8 cellular contexts compared by ENCODE assay signal in genomic region chr5:159208508-159209437, GRCh38. TPM values are rescaled to one million over a fixed set of nuclear protein-coding genes. Genes with fewer than 3 reads are reported as not detected.
A peak's percentile ranks its signal among the peaks of the same experiment; 100 is the strongest.
DNase-seq lines count a peak whose midpoint lies in the region; ATAC-seq, FAIRE-seq and TF ChIP-seq lines count a peak whose summit lies in the region.

No MANE protein-coding gene starts in this region.

- peak overlapping the region; percentile 78 for H3K4me2 ChIP-seq in BLaER1
- H3K4me2 ChIP-seq in HepG2 (ENCODE audit: low read depth, low read length): peak overlapping the region; percentile 79

- TF ChIP-seq CTCF in HepG2 (CRISPR knock-in tag; IDR thresholded peaks at IDR 0.05): no peak

- H3K27ac ChIP-seq in BLaER1: peak overlapping the region; percentile 93
- H3K27ac ChIP-seq in HepG2 (ENCODE audit: extremely low read length, insufficient read depth, low read length): peak overlapping the region; percentile 83

- H3K79me2 ChIP-seq in HepG2 (ENCODE audit: insufficient read depth, low read length): peaks cover 52% of the 10 kb centered on the region

- no peaks in the 10 kb centered on the region for H3K27me3 Mint-ChIP-seq in dendritic cell treated with granulocyte-macrophage colony-stimulating factor and Interleukin-4, amounts not matched to agents 40 ng/mL and 50 ng/mL, for 4 days

- TF ChIP-seq RAD21 in HepG2 (CRISPR knock-in tag; IDR thresholded peaks at IDR 0.05): no peak

- H3K9me3 Mint-ChIP-seq in dendritic cell treated with granulocyte-macrophage colony-stimulating factor and Interleukin-4, amounts not matched to agents 40 ng/mL and 50 ng/mL, for 4 days: no peaks in the 10 kb centered on the region

- DNase-seq in T-helper 9 cell (peak; percentile 8), HepG2 (ENCODE audit: low spot score) (peak; percentile 9), epidermal melanocyte (ENCODE audit: insufficient read length, low spot score) (no peak)
- peak in 2 of 3 experiments; percentile 13 to 19 for DNase-seq in stimulated activated CD4-positive, alpha-beta T cell treated with anti-CD3 and anti-CD28 coated beads, TNF-alpha, amount 100 ng/mL, for 4 hours (ENCODE audit: low read depth in 3 of 3)

- H3K36me3 Mint-ChIP-seq in dendritic cell treated with granulocyte-macrophage colony-stimulating factor and Interleukin-4, amounts not matched to agents 40 ng/mL and 50 ng/mL, for 4 days (ENCODE audit: low read depth): peaks cover 33% of the 10 kb centered on the region

- H3K36me3 ChIP-seq in BLaER1: no peaks in the 10 kb centered on the region; the same call in 1 of the 2 replicates
- H3K36me3 ChIP-seq in HepG2 (replicated peaks in 1 of 2; ENCODE audit: control insufficient read depth in 1 of 2, insufficient read depth in 2 of 2, low read length in 2 of 2): no peaks in the 10 kb centered on the region

- CTCF ChIA-PET in HepG2 (lab: Yijun Ruan, JAX; ENCODE audit: low intra/inter-chr PET ratio, low total read pairs): no interaction called here

- peak overlapping the region; percentile 100 for H3K27ac Mint-ChIP-seq in dendritic cell treated with granulocyte-macrophage colony-stimulating factor and Interleukin-4, amounts not matched to agents 40 ng/mL and 50 ng/mL, for 4 days

- POLR2A ChIA-PET in HepG2 (lab: Yijun Ruan, JAX): interaction anchor here (1.1 to 1.7 kb wide), 5 partner anchors 11 to 94 kb away, joined by 3 to 7 read pairs (median 4); no protein-coding TSS in a partner anchor

- peak overlapping the region; percentile 85 for H3K4me3 ChIP-seq in BLaER1
- peak overlapping the region; percentile 88 to 94 (median 93) for H3K4me3 ChIP-seq in HepG2 (replicated peaks in 1 of 3; ENCODE audit: insufficient read depth in 1 of 3, low read depth in 2 of 3, low read length in 3 of 3)

- TF ChIP-seq EP300 in HepG2 (IDR thresholded peaks at IDR 0.05; ENCODE audit: low read depth in 2 of 2, low read length in 2 of 2): no peak
- TF ChIP-seq EP300 in HepG2 (CRISPR knock-in tag; IDR thresholded peaks at IDR 0.05; ENCODE audit: borderline replicate concordance): no peak

- H3K9ac ChIP-seq in BLaER1 (peak overlapping the region; percentile 93), HepG2 (ENCODE audit: insufficient read depth, low read depth, low read length) (peak overlapping the region; percentile 85)

- in situ Hi-C loops in HepG2 (cut with HindIII; ENCODE audit: extremely low pct_ligation_motif_present, low pct_unique_long_range_greater_than_20kb): no loop called here

- intact Hi-C loops in dendritic cell treated with granulocyte-macrophage colony-stimulating factor and Interleukin-4, amounts not matched to agents 40 ng/mL and 50 ng/mL, for 4 days (cut with micrococcal nuclease): loop anchor here (2.0 kb wide), 1 partner anchor 30 kb away; no protein-coding TSS in a partner anchor
- intact Hi-C loops in HepG2 (cut with micrococcal nuclease; ENCODE audit: unreplicated experiment): loop anchor here (1.0 to 5.0 kb wide), 4 partner anchors 26 to 1194 kb away; partner anchors contain the start of genes FAM200C and UBLCP1

- BruUV-seq in HepG2 (replicated peaks; lab: Mats Ljungman, UMichigan): no TSS peak

- H3K4me3 Mint-ChIP-seq in dendritic cell treated with granulocyte-macrophage colony-stimulating factor and Interleukin-4, amounts not matched to agents 40 ng/mL and 50 ng/mL, for 4 days: peak overlapping the region; percentile 99

- H4K20me1 ChIP-seq in BLaER1 (peaks cover 33% of the 10 kb centered on the region), HepG2 (ENCODE audit: insufficient read depth, low read length) (peaks cover 4% of the 10 kb centered on the region; the same call in 1 of the 2 replicates)

- peak; percentile 21 for ATAC-seq in GM19035 (IDR thresholded peaks at IDR 0.05; ENCODE audit: unreplicated experiment)
- ATAC-seq in HG03342 (IDR thresholded peaks at IDR 0.05; ENCODE audit: unreplicated experiment): peak; percentile 15
- peak; percentile 44 for ATAC-seq in HepG2

- peaks cover 76% of the 10 kb centered on the region for H3K4me1 Mint-ChIP-seq in dendritic cell treated with granulocyte-macrophage colony-stimulating factor and Interleukin-4, amounts not matched to agents 40 ng/mL and 50 ng/mL, for 4 days (ENCODE audit: low read depth)

- no peak overlapping the region for H2AFZ ChIP-seq in HepG2 (ENCODE audit: low read length)

- H3K27me3 ChIP-seq in BLaER1: no peaks in the 10 kb centered on the region
- H3K27me3 ChIP-seq in HepG2 (ENCODE audit: control insufficient read depth in 1 of 2, insufficient read depth in 2 of 2, low read length in 2 of 2): no peaks in the 10 kb centered on the region; a peak in 1 of 5 replicates

- H3K9me3 ChIP-seq in BLaER1 (no peaks in the 10 kb centered on the region), HepG2 (ENCODE audit: low read length) (no peaks in the 10 kb centered on the region)

- TF ChIP-seq POLR2A in HepG2 (IDR thresholded peaks at IDR 0.05; ENCODE audit: insufficient read depth in 1 of 2, low read depth in 2 of 2, low read length in 2 of 2): no peak

- H3K4me1 ChIP-seq in BLaER1 (peaks cover 59% of the 10 kb centered on the region), HepG2 (ENCODE audit: insufficient read depth, low read length) (peaks cover 44% of the 10 kb centered on the region)

- WGBS in HepG2 (ENCODE audit: low lambda C conversion rate): 1% methylated on average over 36 of the region's 65 CpGs

- no peak for FAIRE-seq in HepG2 (lab: Jason Lieb, UNC)

TF ChIP-seq in HepG2, 621 proteins besides CTCF, POLR2A, EP300 and RAD21 (continues in another document):
- peak; percentile 74 for TF ChIP-seq HNRNPK (IDR thresholded peaks at IDR 0.05; ENCODE audit: low read depth, low read length, poor library complexity, severe bottlenecking)
- TF ChIP-seq ZNF563 (CRISPR knock-in tag; IDR thresholded peaks at IDR 0.05): 0 out of 2 replicates have a peak, but pooled peaks have one; percentile 1
- TF ChIP-seq NR1H2 (CRISPR knock-in tag; IDR thresholded peaks at IDR 0.05; ENCODE audit: borderline replicate concordance, low read depth): no peak
- TF ChIP-seq ZNF225 (CRISPR knock-in tag; IDR thresholded peaks at IDR 0.05): 0 out of 2 replicates have a peak, but pooled peaks have one; percentile 2
- TF ChIP-seq NR2F1 (CRISPR knock-in tag; IDR thresholded peaks at IDR 0.05): no peak
- no peak for TF ChIP-seq SSRP1 (CRISPR knock-in tag; IDR thresholded peaks at IDR 0.05)
- TF ChIP-seq, protein P1, sequence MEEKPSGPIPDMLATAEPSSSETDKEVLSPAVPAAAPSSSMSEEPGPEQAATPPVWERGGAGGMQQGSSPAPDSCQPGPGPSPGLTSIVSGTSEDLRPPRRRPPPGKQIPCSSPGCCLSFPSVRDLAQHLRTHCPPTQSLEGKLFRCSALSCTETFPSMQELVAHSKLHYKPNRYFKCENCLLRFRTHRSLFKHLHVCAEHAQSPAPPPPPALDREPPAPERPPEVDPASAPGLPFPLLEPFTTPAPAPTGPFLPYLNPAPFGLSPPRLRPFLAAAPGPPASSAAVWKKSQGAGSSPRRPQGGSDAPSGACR (CRISPR knock-in tag; IDR thresholded peaks at IDR 0.05): no peak

RNA-seq across cellular contexts. Expression of gene RNF145, which starts 0.6 kb away (rescaled TPM):
- 17.5 and 24.6 TPM in 2 replicates for total RNA-seq in HepG2 (2016; rRNA removed; fragmentation: Illumina TruSeq; extraction: Trizol)
- total RNA-seq in HepG2 (2016; cell fraction: cytosol; rRNA removed; fragmentation: Illumina TruSeq; extraction: Trizol; ENCODE audit: low read depth): 8.6 and 11.6 TPM in 2 replicates
- total RNA-seq in HepG2 (2016; cell fraction: insoluble cytoplasmic fraction; rRNA removed; fragmentation: Illumina TruSeq; extraction: Trizol): 16.8 and 25.9 TPM in 2 replicates
- total RNA-seq in HepG2 (2016; cell fraction: membrane; rRNA removed; fragmentation: Illumina TruSeq; extraction: Trizol): 22.1 and 23.1 TPM in 2 replicates
- 26.1 and 27.7 TPM in 2 replicates for total RNA-seq in HepG2 (2016; cell fraction: nucleus; rRNA removed; fragmentation: Illumina TruSeq; extraction: Trizol)
- 21.8 and 24.6 TPM in 2 replicates for polyA plus RNA-seq in HepG2 (2011; rRNA removed)
- 7.3 and 15.5 TPM in 2 replicates for polyA plus RNA-seq in HepG2 (2011; cell fraction: cytosol; rRNA removed)
- 19.7 and 20.4 TPM in 2 replicates for polyA plus RNA-seq in HepG2 (2011; cell fraction: nucleus; rRNA removed)
- polyA plus RNA-seq in HepG2 (2012): 22.5 and 23.9 TPM in 2 replicates
- 23.7 and 24.5 TPM in 2 replicates for polyA plus RNA-seq in HepG2 (2016; cell fraction: cytosol; fragmentation: Illumina TruSeq; extraction: Trizol; ENCODE audit: low read depth)
- polyA plus RNA-seq in HepG2 (2016; cell fraction: insoluble cytoplasmic fraction; fragmentation: Illumina TruSeq; extraction: Trizol; ENCODE audit: low read depth): 17.6 and 19.8 TPM in 2 replicates
- polyA plus RNA-seq in HepG2 (2016; cell fraction: membrane; fragmentation: Illumina TruSeq; extraction: Trizol; ENCODE audit: low read depth): 26.8 and 29.2 TPM in 2 replicates
- 37.0 and 40.9 TPM in 2 replicates for polyA plus RNA-seq in HepG2 (2016; cell fraction: nucleus; fragmentation: Illumina TruSeq; extraction: Trizol; ENCODE audit: insufficient read depth, low read depth)
- polyA minus RNA-seq in HepG2 (2011; rRNA and poly(A)+ RNA removed; ENCODE audit: low replicate concordance): 14.3 and 35.2 TPM in 2 replicates
- polyA minus RNA-seq in HepG2 (2011; cell fraction: cytosol; rRNA and poly(A)+ RNA removed): 9.7 and 12.7 TPM in 2 replicates
- polyA minus RNA-seq in HepG2 (2011; cell fraction: nucleus; rRNA and poly(A)+ RNA removed): 37.2 and 37.9 TPM in 2 replicates

RNA-seq across cellular contexts. Expression of gene UBLCP1, which starts 54.3 kb away (rescaled TPM):
- total RNA-seq in HepG2 (2016; rRNA removed; fragmentation: Illumina TruSeq; extraction: Trizol): 12.6 and 20.2 TPM in 2 replicates
- 2.4 and 2.6 TPM in 2 replicates for total RNA-seq in HepG2 (2016; cell fraction: cytosol; rRNA removed; fragmentation: Illumina TruSeq; extraction: Trizol; ENCODE audit: low read depth)
- total RNA-seq in HepG2 (2016; cell fraction: insoluble cytoplasmic fraction; rRNA removed; fragmentation: Illumina TruSeq; extraction: Trizol): 11.6 and 19.3 TPM in 2 replicates
- total RNA-seq in HepG2 (2016; cell fraction: membrane; rRNA removed; fragmentation: Illumina TruSeq; extraction: Trizol): 5.3 and 7.5 TPM in 2 replicates
- 8.9 and 9.5 TPM in 2 replicates for total RNA-seq in HepG2 (2016; cell fraction: nucleus; rRNA removed; fragmentation: Illumina TruSeq; extraction: Trizol)
- polyA plus RNA-seq in HepG2 (2011; rRNA removed): 5.2 and 6.5 TPM in 2 replicates
- polyA plus RNA-seq in HepG2 (2011; cell fraction: cytosol; rRNA removed): 2.2 and 4.3 TPM in 2 replicates
- 1.3 and 2.2 TPM in 2 replicates for polyA plus RNA-seq in HepG2 (2011; cell fraction: nucleus; rRNA removed)
- 12.3 and 12.8 TPM in 2 replicates for polyA plus RNA-seq in HepG2 (2012)
- polyA plus RNA-seq in HepG2 (2016; cell fraction: cytosol; fragmentation: Illumina TruSeq; extraction: Trizol; ENCODE audit: low read depth): 2.4 and 3.0 TPM in 2 replicates
- polyA plus RNA-seq in HepG2 (2016; cell fraction: insoluble cytoplasmic fraction; fragmentation: Illumina TruSeq; extraction: Trizol; ENCODE audit: low read depth): 27.3 and 29.1 TPM in 2 replicates
- 6.5 and 7.9 TPM in 2 replicates for polyA plus RNA-seq in HepG2 (2016; cell fraction: membrane; fragmentation: Illumina TruSeq; extraction: Trizol; ENCODE audit: low read depth)
- polyA plus RNA-seq in HepG2 (2016; cell fraction: nucleus; fragmentation: Illumina TruSeq; extraction: Trizol; ENCODE audit: insufficient read depth, low read depth): 19.4 and 20.6 TPM in 2 replicates
- polyA minus RNA-seq in HepG2 (2011; rRNA and poly(A)+ RNA removed; ENCODE audit: low replicate concordance): 0.98 and 1.6 TPM in 2 replicates
- polyA minus RNA-seq in HepG2 (2011; cell fraction: cytosol; rRNA and poly(A)+ RNA removed): 3.0 and 4.1 TPM in 2 replicates
- 6.2 and 9.3 TPM in 2 replicates for polyA minus RNA-seq in HepG2 (2011; cell fraction: nucleus; rRNA and poly(A)+ RNA removed)
